ENCODE assay signal across 15 cellular contexts in genomic region chr17:5644065-5644464, GRCh38.
"Had no signal": no experiment of that assay in that cellular context is flagged by ENCODE, and none has a peak within 500 bp of the region (broad histone marks: within the 10 kb centered on the region; RNA-seq: fewer than 3 reads in every experiment).

No MANE protein-coding gene starts in this region.

- H3K9me3 Mint-ChIP-seq: naive thymus-derived CD8-positive, alpha-beta T cell had no signal

- H3K27me3 ChIP-seq: upper lobe of left lung, uterus had no signal

- H3K4me1 Mint-ChIP-seq: naive thymus-derived CD8-positive, alpha-beta T cell had no signal

- H3K27ac Mint-ChIP-seq: naive thymus-derived CD8-positive, alpha-beta T cell had no signal

- H3K4me1 ChIP-seq: heart left ventricle, tibial artery, upper lobe of left lung, uterus had no signal

- H3K4me3 ChIP-seq: coronary artery, heart left ventricle, mucosa of descending colon, smooth muscle cell, tibial artery, upper lobe of left lung, uterus had no signal

- H3K4me3 Mint-ChIP-seq: naive thymus-derived CD8-positive, alpha-beta T cell had no signal

- H3K36me3 ChIP-seq: heart left ventricle, neutrophil, tibial artery, upper lobe of left lung, uterus had no signal

- H3K36me3 Mint-ChIP-seq: naive thymus-derived CD8-positive, alpha-beta T cell had no signal

- H3K27ac ChIP-seq: coronary artery, heart left ventricle, neutrophil, tibial artery, upper lobe of left lung, uterus had no signal

- H3K4me2 ChIP-seq: smooth muscle cell had no signal

- ATAC-seq: heart left ventricle; naive thymus-derived CD8-positive, alpha-beta T cell; right cardiac atrium; stimulated activated naive CD8-positive, alpha-beta T cell treated with anti-CD3 and anti-CD28 coated beads, Interleukin-15, Interleukin-2, amounts not matched to agents 100 U/mL and 50 U/mL, for 24 hours had no signal

- H3K9me3 ChIP-seq: heart left ventricle, mucosa of descending colon, neutrophil, tibial artery, upper lobe of left lung, uterus had no signal

- DNase-seq: effector CD8-positive, alpha-beta T cell; foreskin melanocyte; heart left ventricle; left colon; mucosa of descending colon; naive thymus-derived CD8-positive, alpha-beta T cell; right cardiac atrium; stimulated activated CD4-positive, alpha-beta T cell treated with anti-CD3 and anti-CD28 coated beads, Interleukin-2, amount 100 ng/mL, for 48 hours; stimulated activated naive CD8-positive, alpha-beta T cell treated with anti-CD3 and anti-CD28 coated beads, Interleukin-15, Interleukin-2, amounts not matched to agents 100 U/mL and 50 U/mL, for 24 hours; tibial artery; upper lobe of left lung; uterus had no signal
